ENCODE assay signal across 8 cellular contexts in the genomic region with DNA sequence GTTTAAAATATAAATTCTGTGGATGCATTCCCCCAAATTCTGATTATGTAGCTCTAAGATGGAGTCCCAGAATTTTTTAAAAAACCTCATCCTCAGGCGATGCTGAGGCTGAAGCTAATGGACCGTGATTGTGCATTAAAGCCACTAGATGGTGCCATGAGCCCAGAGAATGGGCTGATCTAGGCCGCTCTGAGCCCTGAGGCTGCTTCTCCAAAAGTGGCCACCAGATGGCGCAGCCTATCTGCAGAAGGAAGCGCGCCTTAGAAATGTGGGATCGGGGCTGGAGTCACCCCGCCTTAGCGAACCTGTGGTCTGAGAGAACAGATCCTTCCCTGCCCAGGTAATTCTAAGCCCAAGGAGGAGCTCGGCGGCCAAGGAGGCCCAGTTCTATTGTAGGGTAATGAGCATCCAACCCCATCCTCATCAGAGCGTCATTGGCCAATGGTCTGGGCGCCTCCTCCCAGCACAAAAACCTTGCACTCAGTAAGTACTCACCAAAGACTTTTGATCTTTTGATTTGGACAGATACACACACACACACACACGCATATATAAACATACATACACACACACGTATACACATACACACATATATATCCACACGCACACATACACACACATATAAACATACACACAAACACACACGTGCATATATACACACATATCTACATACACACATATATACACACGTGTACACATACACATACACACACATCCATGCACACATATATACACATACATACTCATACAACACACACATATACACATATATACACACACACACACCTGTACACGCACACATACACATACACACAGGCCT. TPM values are rescaled to one million over a fixed set of nuclear protein-coding genes. Genes with fewer than 3 reads are reported as not detected.
DNase-seq lines count a peak whose midpoint lies in the region; FAIRE-seq and TF ChIP-seq lines count a peak whose summit lies in the region.

No MANE protein-coding gene starts in this region.

- no peaks in the 10 kb centered on the region for H3K9me2 ChIP-seq in Loucy (replicated peaks; ENCODE audit: low read depth, low read length)

- no peak overlapping the region for H3K9ac ChIP-seq in Loucy (ENCODE audit: low read depth, low read length, poor library complexity, severe bottlenecking)

- H3K4me1 ChIP-seq in HAP-1 (no peaks in the 10 kb centered on the region), Loucy (ENCODE audit: insufficient read depth, low read length, poor library complexity, severe bottlenecking) (no peaks in the 10 kb centered on the region)

- H3K27ac Mint-ChIP-seq in glutamatergic neuron (ENCODE audit: unreplicated experiment) = no peak overlapping the region

- H3K4me2 ChIP-seq in Loucy (ENCODE audit: low read depth, low read length, poor library complexity, severe bottlenecking) = no peak overlapping the region

- H3K36me3 Mint-ChIP-seq in glutamatergic neuron (ENCODE audit: unreplicated experiment) = no peaks in the 10 kb centered on the region

- intact Hi-C loops in posterior vena cava (cut with DNase I) = loop anchor here (10.0 kb wide), 2 partner anchors 80 to 360 kb away; no protein-coding TSS in a partner anchor

- DNase-seq in HAP-1 (ENCODE audit: low spot score in 2 of 2) (peak; percentile 62 to 92), SK-N-DZ (ENCODE audit: low spot score) (peak; percentile 84), glutamatergic neuron (peak; percentile 94), posterior vena cava (ENCODE audit: low spot score) (peak; percentile 96), urothelium cell line (ENCODE audit: low spot score) (peak; percentile 81)
- DNase-seq in activated naive CD4-positive, alpha-beta T cell treated with Interleukin-2 at 50 U/mL for 16 hours = peak; percentile 82

- no peaks in the 10 kb centered on the region for H3K27me3 Mint-ChIP-seq in glutamatergic neuron (ENCODE audit: unreplicated experiment)

- FAIRE-seq in urothelium cell line (lab: Jason Lieb, UNC) = peak; percentile 94

- H3K4me1 Mint-ChIP-seq in glutamatergic neuron (ENCODE audit: low read depth, unreplicated experiment) = peaks cover 5% of the 10 kb centered on the region

- in situ Hi-C loops in HAP-1 (cut with MboI; ENCODE audit: low sequenced_read_pairs) = loop anchor here (5.0 to 10.0 kb wide), 4 partner anchors 82 to 850 kb away; no protein-coding TSS in a partner anchor

- H3F3A ChIP-seq in Loucy (ENCODE audit: low read depth) = no peaks in the 10 kb centered on the region

- no peaks in the 10 kb centered on the region for H3K36me3 ChIP-seq in HAP-1 (replicated peaks)
- no peaks in the 10 kb centered on the region for H3K36me3 ChIP-seq in Loucy (ENCODE audit: insufficient read depth, low read length)

- H4K20me1 ChIP-seq in Loucy (ENCODE audit: insufficient read depth, low read length, poor library complexity, severe bottlenecking) = no peaks in the 10 kb centered on the region

- H3K9me3 Mint-ChIP-seq in glutamatergic neuron (ENCODE audit: unreplicated experiment) = peaks cover 3% of the 10 kb centered on the region

- H3K27me3 ChIP-seq in HAP-1 (ENCODE audit: low read depth) = no peaks in the 10 kb centered on the region
- H3K27me3 ChIP-seq in Loucy (ENCODE audit: insufficient read depth, low read length, poor library complexity, severe bottlenecking) = no peaks in the 10 kb centered on the region

- H3K4me3 Mint-ChIP-seq in glutamatergic neuron (ENCODE audit: unreplicated experiment) = no peak overlapping the region

- H3K4me3 ChIP-seq in HAP-1 (no peak overlapping the region), Loucy (ENCODE audit: low read length, poor library complexity, severe bottlenecking) (no peak overlapping the region)

- no peaks in the 10 kb centered on the region for H3K79me2 ChIP-seq in Loucy (ENCODE audit: insufficient read depth, low read length)

- no peak overlapping the region for H2AFZ ChIP-seq in Loucy (ENCODE audit: low read length)

- H3K9me3 ChIP-seq in HAP-1 (no peaks in the 10 kb centered on the region), Loucy (ENCODE audit: insufficient read depth, low read depth, low read length) (no peaks in the 10 kb centered on the region)

- TF ChIP-seq CTCF in GM12801 (IDR thresholded peaks at IDR 0.05; ENCODE audit: extremely low read depth, insufficient read length) (peak; percentile 98), Loucy (conservative IDR thresholded peaks at IDR 0.05; ENCODE audit: low read length) (peak; percentile 100), glutamatergic neuron (IDR thresholded peaks at IDR 0.05; ENCODE audit: partially characterized antibody, unreplicated experiment) (peak; percentile 99)

RNA-seq across cellular contexts. Expression of a gene that starts 13.7 kb away (rescaled TPM):
- 24.5 and 26.4 TPM in 2 replicates for polyA plus RNA-seq in SK-N-DZ (2014; cell fraction: cytosol; rRNA removed)
- polyA plus RNA-seq in SK-N-DZ (2014; cell fraction: nucleus; rRNA removed) = 13.4 and 22.8 TPM in 2 replicates
- total RNA-seq in glutamatergic neuron (ENCODE audit: unreplicated experiment) (7.0 TPM), posterior vena cava (100 to 1,000 TPM; 539 to 826 TPM)

RNA-seq across cellular contexts. Expression of a gene that starts 43.6 kb away (rescaled TPM):
- not detected in 2 replicates for polyA plus RNA-seq in SK-N-DZ (2014; cell fraction: cytosol; rRNA removed)
- 1.9 TPM in 1 of 2 replicates, not detected in the other for polyA plus RNA-seq in SK-N-DZ (2014; cell fraction: nucleus; rRNA removed)
- total RNA-seq in glutamatergic neuron (ENCODE audit: unreplicated experiment) = 1.8 TPM
- total RNA-seq in posterior vena cava = 10 to 100 TPM; 13.8 to 16.0 TPM

Comparison
In these comparisons a context has a peak if more than half of its experiments do, and no peak if none do; other contexts are left out.
1. RNA of a gene that starts 13.7 kb away (total RNA-seq): 539 to 826 TPM in posterior vena cava; 7.0 TPM in glutamatergic neuron (single experiment); every median in the first group is over 10 times any median in the second.
2. Peak in every context shown above with its lines, with median percentiles within 50 percentile points of each other: CTCF ChIP-seq and DNase-seq.